ENCODE assay signal across 23 cellular contexts in genomic region chr10:131829156-131829930, GRCh38.
"Had no signal": no experiment of that assay in that cellular context is flagged by ENCODE, and none has a peak within 500 bp of the region (broad histone marks: within the 10 kb centered on the region; RNA-seq: fewer than 3 reads in every experiment).

No MANE protein-coding gene starts in this region.

- H3K27me3 ChIP-seq: ascending aorta, brain microvascular endothelial cell, upper lobe of left lung had no signal

- H3K27ac Mint-ChIP-seq: activated CD4-positive, alpha-beta T cell treated with anti-CD3 and anti-CD28 coated beads, Interleukin-2, amount 10 ng/mL, durations not matched to agents 24 days and 14 days; activated CD8-positive, alpha-beta memory T cell treated with anti-CD3 and anti-CD28 coated beads, Interleukin-2, amount 10 ng/mL, durations not matched to agents 7 days and 5 days; activated CD8-positive, alpha-beta T cell treated with anti-CD3 and anti-CD28 coated beads for 36 hours; activated T-helper 1 cell treated with anti-CD3 and anti-CD28 coated beads, Interleukin-12 subunit alpha, Interleukin-12 subunit beta, Interleukin-2, Interleukin-4 antibody, amounts not matched to agents 30 ng/mL and 10 ng/mL and 1 ng/mL, durations not matched to agents 14 hours and 24 hours and 36 hours; memory B cell; nephron; stimulated activated naive CD8-positive, alpha-beta T cell treated with anti-CD3 and anti-CD28 coated beads, Interleukin-15, Interleukin-2, amounts not matched to agents 100 ng/mL and 50 ng/mL, for 24 hours had no signal

- H3K4me1 Mint-ChIP-seq: activated CD4-positive, alpha-beta T cell treated with anti-CD3 and anti-CD28 coated beads, Interleukin-2, amount 10 ng/mL, durations not matched to agents 24 days and 14 days; activated CD8-positive, alpha-beta memory T cell treated with anti-CD3 and anti-CD28 coated beads, Interleukin-2, amount 10 ng/mL, durations not matched to agents 7 days and 5 days; memory B cell had no signal

- H3K4me3 Mint-ChIP-seq: activated CD4-positive, alpha-beta T cell treated with anti-CD3 and anti-CD28 coated beads, Interleukin-2, amount 10 ng/mL, durations not matched to agents 24 days and 14 days; activated CD8-positive, alpha-beta memory T cell treated with anti-CD3 and anti-CD28 coated beads, Interleukin-2, amount 10 ng/mL, durations not matched to agents 7 days and 5 days; activated CD8-positive, alpha-beta T cell treated with anti-CD3 and anti-CD28 coated beads for 36 hours; activated T-helper 1 cell treated with anti-CD3 and anti-CD28 coated beads, Interleukin-12 subunit alpha, Interleukin-12 subunit beta, Interleukin-2, Interleukin-4 antibody, amounts not matched to agents 30 ng/mL and 10 ng/mL and 1 ng/mL, durations not matched to agents 14 hours and 24 hours and 36 hours; memory B cell; nephron; stimulated activated naive CD8-positive, alpha-beta T cell treated with anti-CD3 and anti-CD28 coated beads, Interleukin-15, Interleukin-2, amounts not matched to agents 100 ng/mL and 50 ng/mL, for 24 hours had no signal

- H3K4me3 ChIP-seq: ascending aorta, upper lobe of left lung had no signal

- H3K9me3 ChIP-seq: ascending aorta, SK-N-SH had no signal

- H3K9ac ChIP-seq: SK-N-SH had no signal

- H3K27ac ChIP-seq: ascending aorta, brain microvascular endothelial cell, upper lobe of left lung had no signal

- H3K4me1 ChIP-seq: ascending aorta, upper lobe of left lung had no signal

- H3K9me3 Mint-ChIP-seq: activated CD4-positive, alpha-beta T cell treated with anti-CD3 and anti-CD28 coated beads, Interleukin-2, amount 10 ng/mL, durations not matched to agents 24 days and 14 days; activated CD8-positive, alpha-beta T cell treated with anti-CD3 and anti-CD28 coated beads for 36 hours; activated T-helper 1 cell treated with anti-CD3 and anti-CD28 coated beads, Interleukin-12 subunit alpha, Interleukin-12 subunit beta, Interleukin-2, Interleukin-4 antibody, amounts not matched to agents 30 ng/mL and 10 ng/mL and 1 ng/mL, durations not matched to agents 14 hours and 24 hours and 36 hours; stimulated activated naive CD8-positive, alpha-beta T cell treated with anti-CD3 and anti-CD28 coated beads, Interleukin-15, Interleukin-2, amounts not matched to agents 100 ng/mL and 50 ng/mL, for 24 hours had no signal

- H3K36me3 Mint-ChIP-seq: activated CD8-positive, alpha-beta memory T cell treated with anti-CD3 and anti-CD28 coated beads, Interleukin-2, amount 10 ng/mL, durations not matched to agents 7 days and 5 days; memory B cell had no signal

- H3K36me3 ChIP-seq: ascending aorta, brain microvascular endothelial cell, upper lobe of left lung had no signal

- H3K4me2 ChIP-seq: SK-N-SH had no signal

- H3K27me3 Mint-ChIP-seq: activated CD4-positive, alpha-beta T cell treated with anti-CD3 and anti-CD28 coated beads, Interleukin-2, amount 10 ng/mL, durations not matched to agents 24 days and 14 days; activated CD8-positive, alpha-beta memory T cell treated with anti-CD3 and anti-CD28 coated beads, Interleukin-2, amount 10 ng/mL, durations not matched to agents 7 days and 5 days had no signal

- DNase-seq: activated CD4-positive, alpha-beta T cell treated with anti-CD3 and anti-CD28 coated beads, Interleukin-2, amount 10 ng/mL, durations not matched to agents 24 days and 14 days; activated CD8-positive, alpha-beta memory T cell treated with anti-CD3 and anti-CD28 coated beads, Interleukin-2, amount 10 ng/mL, durations not matched to agents 7 days and 5 days; activated CD8-positive, alpha-beta T cell treated with anti-CD3 and anti-CD28 coated beads for 36 hours; activated gamma-delta T cell; activated naive CD4-positive, alpha-beta T cell treated with anti-CD3 and anti-CD28 coated beads, Interleukin-2, amount 50 U/mL, for 16 hours; brain microvascular endothelial cell; caudate nucleus; dermis blood vessel endothelial cell; effector CD8-positive, alpha-beta T cell; erythroblast; foreskin fibroblast; nucleus accumbens; SK-N-SH; stimulated activated CD4-positive, alpha-beta T cell treated with anti-CD3 and anti-CD28 coated beads, Interleukin-12 subunit alpha, Interleukin-12 subunit beta, amount 100 ng/mL, for 4 hours; stimulated activated CD4-positive, alpha-beta T cell treated with anti-CD3 and anti-CD28 coated beads, Interleukin-4, amount 100 ng/mL, for 4 hours; substantia nigra; T-helper 2 cell had no signal
